Comparison of ENCODE assay signal across 9 cellular contexts in the genomic region with DNA sequence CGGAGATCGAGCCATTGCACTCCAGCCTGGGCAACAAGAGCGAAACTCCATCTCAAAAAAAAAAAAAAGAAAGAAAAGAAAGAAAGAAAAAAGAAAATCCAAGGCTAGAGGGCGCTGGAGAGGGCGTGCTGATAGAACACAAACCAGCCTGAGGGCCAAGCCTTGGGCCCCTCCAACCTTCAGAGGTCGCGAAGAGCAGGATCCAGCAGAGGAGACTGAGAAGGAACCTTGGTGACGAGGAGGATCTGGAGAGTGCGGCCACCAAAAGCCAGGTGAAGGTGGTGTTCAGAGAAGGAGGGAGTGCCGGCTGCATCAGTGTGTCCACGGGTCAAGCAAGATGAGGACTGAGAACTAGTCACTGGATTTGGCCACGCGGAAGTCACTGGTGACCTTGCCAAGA. TPM values are rescaled to one million over a fixed set of nuclear protein-coding genes. Genes with fewer than 3 reads are reported as not detected.
DNase-seq lines count a peak whose midpoint lies in the region; ATAC-seq, FAIRE-seq and TF ChIP-seq lines count a peak whose summit lies in the region.
"Had no signal": no experiment of that assay in that cellular context is flagged by ENCODE, and none has a peak within 500 bp of the region (broad histone marks: within the 10 kb centered on the region; RNA-seq: fewer than 3 reads in every experiment).

No MANE protein-coding gene starts in this region.

- peaks cover 3% of the 10 kb centered on the region for H3K23me2 ChIP-seq in H1 (ENCODE audit: low read depth, low read length)

- no peak overlapping the region for H3K9ac ChIP-seq in H1 (replicated peaks in 1 of 4; ENCODE audit: extremely low read depth in 1 of 4, low read depth in 3 of 4, low read length in 3 of 4)

- TF ChIP-seq EP300 in H1 (IDR thresholded peaks at IDR 0.05; ENCODE audit: borderline replicate concordance in 1 of 2, low read depth in 2 of 2, low read length in 2 of 2): no peak

- POLR2A ChIA-PET in OCI-LY7 (lab: Charles Lee): interaction anchor here (2.3 kb wide), 1 partner anchor 12 kb away, joined by 7 read pairs; no protein-coding TSS in a partner anchor
- POLR2A ChIA-PET in H1 (lab: Charles Lee; ENCODE audit: partially characterized antibody): interaction anchor here (2.1 kb wide), 1 partner anchor 11 kb away, joined by 5 read pairs; no protein-coding TSS in a partner anchor

- no peak overlapping the region for H2AK5ac ChIP-seq in H1 (ENCODE audit: low read depth, low read length)

- TF ChIP-seq RAD21 in H1 (IDR thresholded peaks at IDR 0.05 in 1 of 2, conservative IDR thresholded peaks at IDR 0.05 in 1 of 2; ENCODE audit: low read depth in 2 of 2, low read length in 2 of 2): 0 out of 4 replicates have a peak, but pooled peaks of 1 of the 2 experiments have one; percentile 4

- H3K4me1 ChIP-seq in OCI-LY7 (ENCODE audit: insufficient read depth, low read length, poor library complexity, severe bottlenecking) (peaks cover 13% of the 10 kb centered on the region), H1 (replicated peaks in 1 of 4; ENCODE audit: control insufficient read depth in 3 of 4, insufficient read depth in 4 of 4, low read length in 3 of 4) (peaks cover 0 to 3% (median 0%) of the 10 kb centered on the region in 4 experiments; a peak in 1 of 7 replicates)

- H3K4ac ChIP-seq in H1 (replicated peaks; ENCODE audit: insufficient read length, low read depth, low read length): no peak overlapping the region

- BruUV-seq in OCI-LY7 (replicated peaks; lab: Mats Ljungman, UMichigan): no TSS peak

- no peak overlapping the region for H2BK20ac ChIP-seq in H1 (ENCODE audit: low read length)

- TF ChIP-seq CTCF in OCI-LY7 (conservative IDR thresholded peaks at IDR 0.05; ENCODE audit: low read length): peak; percentile 73
- TF ChIP-seq CTCF in H1 (IDR thresholded peaks at IDR 0.05; ENCODE audit: control extremely low read depth in 1 of 3, insufficient read depth in 1 of 3, low read depth in 1 of 3, low read length in 3 of 3): peak; percentile 35 to 54 (median 42); a peak in 3 of 4 replicates

- H3K4me3 ChIP-seq in OCI-LY7 (ENCODE audit: low read depth, low read length, poor library complexity, severe bottlenecking): no peak overlapping the region
- no peak overlapping the region for H3K4me3 ChIP-seq in H1 (ENCODE audit: extremely low read depth in 1 of 4, insufficient read depth in 2 of 4, low read depth in 3 of 4, low read length in 4 of 4)

- H3K27ac ChIP-seq in OCI-LY7 (ENCODE audit: low read depth, low read length, poor library complexity, severe bottlenecking) (no peak overlapping the region), H1 (ENCODE audit: low read depth, low read length) (no peak overlapping the region)

- H3K79me2 ChIP-seq in OCI-LY7 (ENCODE audit: insufficient read depth, low read depth, low read length) (peaks cover 7% of the 10 kb centered on the region; the same call in 1 of the 2 replicates), H1 (ENCODE audit: control insufficient read depth in 1 of 2, insufficient read depth in 2 of 2, low read length in 2 of 2) (peaks cover 1 to 4% of the 10 kb centered on the region in 2 experiments; a peak in 2 of 4 replicates)

- CTCF ChIA-PET in OCI-LY7 (lab: Charles Lee; ENCODE audit: unreplicated experiment) (no interaction called here), H1 (lab: Charles Lee; ENCODE audit: partially characterized antibody) (interaction anchor here (0.6 to 3.7 kb wide), 12 partner anchors 9 to 533 kb away, joined by 3 to 23 read pairs (median 4); no protein-coding TSS in a partner anchor)

- 0 out of 2 replicates have a peak overlapping the region, but pooled peaks have one; percentile 95 for H2BK15ac ChIP-seq in H1 (ENCODE audit: low read length)

- no peak overlapping the region for H4K5ac ChIP-seq in H1 (ENCODE audit: insufficient read length, low read depth, low read length)

- TF ChIP-seq POLR2A in H1 (IDR thresholded peaks at IDR 0.05; ENCODE audit: control extremely low read depth in 1 of 2, low read depth in 2 of 2, low read length in 2 of 2): no peak

- H2BK120ac ChIP-seq in H1 (replicated peaks; ENCODE audit: low read depth, low read length): no peak overlapping the region

- H4K91ac ChIP-seq in H1 (replicated peaks; ENCODE audit: insufficient read length, low read length): peak overlapping the region; percentile 66

- H3K9me2 ChIP-seq in OCI-LY7 (ENCODE audit: insufficient read depth, low read length): no peaks in the 10 kb centered on the region

- WGBS in H1 (ENCODE audit: extremely low coverage in 1 of 2, insufficient coverage in 1 of 2, insufficient read length in 1 of 2, insufficient replicate concordance in 2 of 2, low coverage in 1 of 2, low lambda C conversion rate in 2 of 2, missing lambda C conversion rate in 1 of 2), 2 experiments: 55% methylated on average over 10 of the region's 13 CpGs; no CpG with 5 or more reads in 1 of the 2 experiments

- no peak overlapping the region for H2BK12ac ChIP-seq in H1 (ENCODE audit: low read depth, low read length)

- no peak overlapping the region for H3K18ac ChIP-seq in H1 (ENCODE audit: extremely low read depth, low read length)

- H3K4me2 ChIP-seq in OCI-LY7 (ENCODE audit: low read length): no peak overlapping the region; the same call in 1 of the 2 replicates
- no peak overlapping the region; a peak in 1 of 4 replicates for H3K4me2 ChIP-seq in H1 (ENCODE audit: insufficient read depth in 1 of 2, low read depth in 2 of 2, low read length in 2 of 2)

- H3K14ac ChIP-seq in H1 (ENCODE audit: insufficient read length): no peak overlapping the region

- H4K20me1 ChIP-seq in OCI-LY7 (ENCODE audit: insufficient read depth, low read length) (no peaks in the 10 kb centered on the region), H1 (replicated peaks in 1 of 2; ENCODE audit: control insufficient read depth in 1 of 2, insufficient read depth in 2 of 2, low read length in 2 of 2) (no peaks in the 10 kb centered on the region)

- H4K8ac ChIP-seq in H1 (ENCODE audit: extremely low read depth, insufficient read depth, low read length): no peak overlapping the region

- H3K9me3 ChIP-seq in OCI-LY7 (ENCODE audit: low read length) (no peaks in the 10 kb centered on the region), H1 (ENCODE audit: insufficient read depth in 2 of 2, low read depth in 1 of 2, low read length in 1 of 2) (no peaks in the 10 kb centered on the region)

- no peak overlapping the region for H2BK5ac ChIP-seq in H1 (ENCODE audit: low read depth, low read length)

- no peak for ATAC-seq in GM18909 (IDR thresholded peaks at IDR 0.05; ENCODE audit: poor library complexity, unreplicated experiment)

- no peaks in the 10 kb centered on the region for H3K79me1 ChIP-seq in H1 (ENCODE audit: low read depth, low read length)

- no peaks in the 10 kb centered on the region for H3K36me3 ChIP-seq in OCI-LY7 (ENCODE audit: insufficient read depth, low read length)
- H3K36me3 ChIP-seq in H1 (ENCODE audit: control insufficient read depth in 2 of 4, insufficient read depth in 4 of 4, low read length in 3 of 4): no peaks in the 10 kb centered on the region

- H2AFZ ChIP-seq in OCI-LY7 (ENCODE audit: low read length) (peak overlapping the region; percentile 15; the same call in 1 of the 2 replicates), H1 (ENCODE audit: low read length) (peak overlapping the region; percentile 94)

- intact Hi-C loops in OCI-LY7 (cut with micrococcal nuclease; ENCODE audit: unreplicated experiment): loop anchor here (2.0 to 5.0 kb wide), 6 partner anchors 33 to 357 kb away; a partner anchor contains a TSS

- no peak for FAIRE-seq in H1 (lab: Jason Lieb, UNC)
- FAIRE-seq: G401.6 had no signal

- H3K27me3 ChIP-seq in H1 (replicated peaks in 1 of 4; ENCODE audit: control insufficient read depth in 3 of 4, extremely low read depth in 1 of 4, insufficient read depth in 3 of 4, low read length in 3 of 4): peaks cover 4 to 26% (median 14%) of the 10 kb centered on the region in 4 experiments

- peak; percentile 44 to 50 for DNase-seq in activated T-cell treated with anti-CD3 and anti-CD28 coated beads, Interleukin-2, amount 50 U/mL, for 48 hours
- no peak for DNase-seq in activated T-cell treated with anti-CD3 and anti-CD28 coated beads, Interleukin-2, amount 50 U/mL, for 1 hour
- DNase-seq in OCI-LY7 (ENCODE audit: low spot score) (peak; percentile 60), H1 (ENCODE audit: low read depth in 1 of 2, low spot score in 2 of 2) (peak in 1 of 2 experiments; percentile 60), NCI-H1417 treated with DMSO at 0.1 percent for 48 hours (lab: John Stamatoyannopoulos, UW) (no peak), NCI-H1930 (lab: John Stamatoyannopoulos, UW) (no peak)
- DNase-seq in stimulated activated CD8-positive, alpha-beta memory T cell treated with anti-CD3 and anti-CD28 coated beads, Interleukin-4, amount 100 ng/mL, for 48 hours: peak; percentile 53

- no peak overlapping the region for H3K23ac ChIP-seq in H1 (ENCODE audit: insufficient read length)

- H3K56ac ChIP-seq in H1 (replicated peaks; ENCODE audit: insufficient read length, low read depth, low read length): no peak overlapping the region

TF ChIP-seq in H1, 55 proteins besides CTCF, POLR2A, EP300 and RAD21 (continues in another document):
- TF ChIP-seq YY1 (IDR thresholded peaks at IDR 0.05; ENCODE audit: low read depth, low read length) (no peak), CBX8 (IDR thresholded peaks at IDR 0.05; ENCODE audit: borderline replicate concordance, low read depth, low read length) (no peak), CEBPB (IDR thresholded peaks at IDR 0.05; ENCODE audit: low read depth, low read length) (no peak), EZH2 (IDR thresholded peaks at IDR 0.05; ENCODE audit: low read depth, low read length, severe bottlenecking) (no peak), SIN3A (conservative IDR thresholded peaks at IDR 0.05 in 1 of 2, IDR thresholded peaks at IDR 0.05 in 1 of 2; ENCODE audit: low read depth in 1 of 2, low read length in 2 of 2) (no peak)

RNA-seq across cellular contexts. Expression of a gene that starts 4.1 kb away (rescaled TPM):
- total RNA-seq in OCI-LY7 (2014; rRNA removed; shearing (Covaris generic)): 207 and 209 TPM in 2 replicates
- 291 TPM in 2 replicates for total RNA-seq in OCI-LY7 (2022)
- 364 and 387 TPM in 2 replicates for total RNA-seq in H1 (2021; fragmentation: NEBNext Ultra II Directional; extraction: Animal tissue kit (Norgen Biotek cat#: 25700))
- polyA plus RNA-seq in H1 (2011; rRNA removed): 238 and 257 TPM in 2 replicates
- 174 TPM for polyA plus RNA-seq in H1 (2011; cell fraction: cytosol; rRNA removed)
- 905 TPM for polyA plus RNA-seq in H1 (2011; cell fraction: nucleus; rRNA removed)
- polyA plus RNA-seq in H1 (2012, experiment 1 of 2): 300 to 369 TPM (median 332 TPM) in 4 replicates
- 34.8 TPM for polyA plus RNA-seq in H1 (2012, experiment 2 of 2)
- polyA plus RNA-seq in H1 (2013, experiment 1 of 2): 163 TPM
- 123 TPM for polyA plus RNA-seq in H1 (2013, experiment 2 of 2)
- 489 and 721 TPM in 2 replicates for polyA minus RNA-seq in H1 (2011; rRNA and poly(A)+ RNA removed)
- 350 TPM for polyA minus RNA-seq in H1 (2011; cell fraction: cytosol; rRNA and poly(A)+ RNA removed)
- polyA minus RNA-seq in H1 (2011; cell fraction: nucleus; rRNA and poly(A)+ RNA removed): 569 TPM

Comparison
In these comparisons a context has a peak if more than half of its experiments do, and no peak if none do; other contexts are left out.
1. DNase-seq: peak in activated T-cell treated with anti-CD3 and anti-CD28 coated beads, Interleukin-2, amount 50 U/mL, for 48 hours (2 of 2), OCI-LY7 (single experiment) and stimulated activated CD8-positive, alpha-beta memory T cell treated with anti-CD3 and anti-CD28 coated beads, Interleukin-4, amount 100 ng/mL, for 48 hours (single experiment); none in activated T-cell treated with anti-CD3 and anti-CD28 coated beads, Interleukin-2, amount 50 U/mL, for 1 hour (single experiment), NCI-H1417 treated with DMSO at 0.1 percent for 48 hours (single experiment) and NCI-H1930 (0 of 2).